16 cellular contexts compared by ENCODE assay signal in the genomic region with DNA sequence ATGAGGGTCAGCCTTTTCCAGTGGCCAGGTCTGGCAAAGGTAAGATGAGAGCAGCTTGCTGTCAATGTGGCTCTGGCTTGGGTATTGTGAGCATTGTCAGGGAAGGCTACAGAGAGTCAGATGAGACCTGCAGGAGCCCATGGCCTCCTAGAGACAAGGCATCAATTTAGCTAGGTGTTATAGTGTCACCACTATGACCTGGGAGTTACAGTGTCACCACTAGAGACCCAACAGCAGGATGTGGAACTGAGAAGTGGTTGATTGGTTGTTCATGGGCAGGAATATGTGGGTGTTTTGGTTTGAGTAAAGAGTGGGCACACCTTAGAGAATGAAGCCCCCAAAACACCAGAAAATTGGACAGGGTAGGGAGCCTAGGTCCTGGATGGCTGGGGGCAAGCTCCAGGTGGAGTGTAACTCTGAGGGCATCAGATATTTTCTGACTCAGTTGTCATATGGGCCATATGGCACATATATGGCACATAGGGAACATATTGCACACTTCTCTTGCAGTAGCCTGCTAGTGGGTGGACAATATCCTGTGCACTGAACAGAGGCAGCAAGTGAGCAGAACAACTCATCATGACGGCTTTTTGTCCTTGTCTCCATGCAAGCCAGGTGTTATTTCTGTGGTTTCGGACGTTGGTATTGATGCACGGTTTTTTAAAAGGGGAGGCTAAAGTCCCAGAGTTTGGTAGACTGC. TPM values are rescaled to one million over a fixed set of nuclear protein-coding genes. Genes with fewer than 3 reads are reported as not detected.
DNase-seq lines count a peak whose midpoint lies in the region; ATAC-seq and TF ChIP-seq lines count a peak whose summit lies in the region.
"Had no signal": no experiment of that assay in that cellular context is flagged by ENCODE, and none has a peak within 500 bp of the region (broad histone marks: within the 10 kb centered on the region; RNA-seq: fewer than 3 reads in every experiment).

No MANE protein-coding gene starts in this region.

- DNase-seq in activated T-cell treated with anti-CD3 and anti-CD28 coated beads, Interleukin-2, amount 50 U/mL, for 24 hours, result no peak
- no peak for DNase-seq in activated T-cell treated with anti-CD3 and anti-CD28 coated beads, Interleukin-2, amount 50 U/mL, for 1 hour
- no peak for DNase-seq in central memory CD8-positive, alpha-beta T cell (ENCODE audit: low spot score in 2 of 2)
- DNase-seq in stimulated activated effector memory CD8-positive, alpha-beta T cell treated with anti-CD3 and anti-CD28 coated beads, Interleukin-12 subunit alpha, Interleukin-12 subunit beta, amount 100 ng/mL, for 72 hours (ENCODE audit: low spot score in 2 of 2), result no peak
- DNase-seq in right cardiac atrium (no peak), SK-N-SH (no peak), WTC11 (ENCODE audit: low spot score) (no peak)
- DNase-seq: amygdala, foreskin fibroblast, KBM-7, NCI-H2081 treated with DMSO at 0.1 percent for 48 hours, NCI-H526, PC-3 had no signal

- ATAC-seq in central memory CD8-positive, alpha-beta T cell (replicated peaks; ENCODE audit: extremely low read depth, poor library complexity, severe bottlenecking), result no peak
- ATAC-seq in stimulated activated effector memory CD8-positive, alpha-beta T cell treated with anti-CD3 and anti-CD28 coated beads, Interleukin-12 subunit alpha, Interleukin-12 subunit beta, amount 100 ng/mL, for 72 hours, result peak; percentile 85
- ATAC-seq in right cardiac atrium, result no peak
- no peak for ATAC-seq in WTC11
- ATAC-seq: GM23338, PC-3 had no signal

- peaks cover 67% of the 10 kb centered on the region for H3K4me1 ChIP-seq in KMS-11 (ENCODE audit: low read depth, poor library complexity, severe bottlenecking)
- H3K4me1 ChIP-seq in right cardiac atrium (ENCODE audit: control insufficient read depth, insufficient read depth, low read length), result peaks cover 2% of the 10 kb centered on the region
- H3K4me1 ChIP-seq in SK-N-SH (ENCODE audit: control insufficient read depth in 1 of 2, insufficient read depth in 2 of 2, low read depth in 1 of 2, low read length in 1 of 2), result no peaks in the 10 kb centered on the region
- H3K4me1 ChIP-seq: SJSA1 had no signal

- no peaks in the 10 kb centered on the region for H3K9me2 ChIP-seq in SK-N-SH

- no peak for TF ChIP-seq CTCF in KMS-11 (conservative IDR thresholded peaks at IDR 0.05; ENCODE audit: low read depth, low read length)
- no peak for TF ChIP-seq CTCF in SK-N-SH (IDR thresholded peaks at IDR 0.05)
- TF ChIP-seq CTCF in WTC11 (IDR thresholded peaks at IDR 0.05), result no peak

- peaks cover 25% of the 10 kb centered on the region for H3K9me3 Mint-ChIP-seq in activated T-cell treated with anti-CD3 and anti-CD28 coated beads, Interleukin-2, amount 50 U/mL, for 24 hours
- no peaks in the 10 kb centered on the region for H3K9me3 Mint-ChIP-seq in central memory CD8-positive, alpha-beta T cell
- H3K9me3 Mint-ChIP-seq in stimulated activated effector memory CD8-positive, alpha-beta T cell treated with anti-CD3 and anti-CD28 coated beads, Interleukin-12 subunit alpha, Interleukin-12 subunit beta, amount 100 ng/mL, for 72 hours, result no peaks in the 10 kb centered on the region
- peaks cover 35% of the 10 kb centered on the region for H3K9me3 Mint-ChIP-seq in WTC11

- H3K27me3 ChIP-seq in KMS-11 (ENCODE audit: insufficient read depth, low read depth) (peaks cover 53% of the 10 kb centered on the region; the same call in 1 of the 2 replicates), right cardiac atrium (ENCODE audit: control insufficient read depth, insufficient read depth) (no peaks in the 10 kb centered on the region), SK-N-SH (ENCODE audit: insufficient read depth) (peaks cover 29% of the 10 kb centered on the region)

- intact Hi-C loops in right cardiac atrium (cut with DNase I), result loop anchor here in 1 of 4 donors (10.0 kb wide), 1 partner anchor 75 kb away; no protein-coding TSS in a partner anchor

- peak overlapping the region; percentile 89 for H3K27ac Mint-ChIP-seq in activated T-cell treated with anti-CD3 and anti-CD28 coated beads, Interleukin-2, amount 50 U/mL, for 24 hours
- H3K27ac Mint-ChIP-seq in central memory CD8-positive, alpha-beta T cell (ENCODE audit: low read depth), result peak overlapping the region; percentile 83
- H3K27ac Mint-ChIP-seq in stimulated activated effector memory CD8-positive, alpha-beta T cell treated with anti-CD3 and anti-CD28 coated beads, Interleukin-12 subunit alpha, Interleukin-12 subunit beta, amount 100 ng/mL, for 72 hours, result peak overlapping the region; percentile 32
- H3K27ac Mint-ChIP-seq in WTC11, result no peak overlapping the region
- H3K27ac Mint-ChIP-seq: GM23338 had no signal

- H3K36me3 ChIP-seq in KMS-11 (ENCODE audit: insufficient read depth), result no peaks in the 10 kb centered on the region
- H3K36me3 ChIP-seq in SK-N-SH (replicated peaks in 1 of 2; ENCODE audit: control insufficient read depth in 1 of 2, insufficient read depth in 2 of 2, low read length in 1 of 2), result no peaks in the 10 kb centered on the region
- H3K36me3 ChIP-seq: SJSA1 had no signal

- POLR2A ChIA-PET in SK-N-SH (lab: Yijun Ruan, JAX), result no interaction called here
- POLR2A ChIA-PET in WTC11 (lab: Charles Lee), result no interaction called here

- WGBS in right cardiac atrium, result 88% methylated on average over 4 of the region's 4 CpGs
- WGBS in SK-N-SH (ENCODE audit: low lambda C conversion rate), result 10% methylated on average over 4 of the region's 4 CpGs

- no peak for TF ChIP-seq EP300 in SK-N-SH (IDR thresholded peaks at IDR 0.05; ENCODE audit: borderline replicate concordance in 1 of 2, low read depth in 1 of 2, low read length in 1 of 2)

- peaks cover 5% of the 10 kb centered on the region for H3K9me3 ChIP-seq in right cardiac atrium (ENCODE audit: control insufficient read depth, low read length)
- H3K9me3 ChIP-seq in SK-N-SH, result no peaks in the 10 kb centered on the region
- H3K9me3 ChIP-seq: SJSA1 had no signal

- H4K20me1 ChIP-seq in KMS-11 (ENCODE audit: insufficient read depth) (no peaks in the 10 kb centered on the region), SK-N-SH (ENCODE audit: insufficient read depth) (no peaks in the 10 kb centered on the region)

- no peaks in the 10 kb centered on the region for H3F3A ChIP-seq in SK-N-SH (replicated peaks; ENCODE audit: insufficient read depth)

- H3K9ac ChIP-seq in KMS-11 (no peak overlapping the region), SK-N-SH (no peak overlapping the region)

- H3K4me3 Mint-ChIP-seq in activated T-cell treated with anti-CD3 and anti-CD28 coated beads, Interleukin-2, amount 50 U/mL, for 24 hours, result peak overlapping the region; percentile 82
- peak overlapping the region; percentile 66 for H3K4me3 Mint-ChIP-seq in central memory CD8-positive, alpha-beta T cell
- H3K4me3 Mint-ChIP-seq in stimulated activated effector memory CD8-positive, alpha-beta T cell treated with anti-CD3 and anti-CD28 coated beads, Interleukin-12 subunit alpha, Interleukin-12 subunit beta, amount 100 ng/mL, for 72 hours, result peak overlapping the region; percentile 74
- no peak overlapping the region for H3K4me3 Mint-ChIP-seq in WTC11
- H3K4me3 Mint-ChIP-seq: GM23338 had no signal

- no peak overlapping the region for H3K4me3 ChIP-seq in KMS-11 (IDR thresholded peaks at IDR 0.05; ENCODE audit: insufficient read depth, low read depth, low read length)
- no peak overlapping the region for H3K4me3 ChIP-seq in right cardiac atrium (ENCODE audit: low read length)
- no peak overlapping the region for H3K4me3 ChIP-seq in SK-N-SH (ENCODE audit: low read depth in 2 of 2, low read length in 1 of 2)
- H3K4me3 ChIP-seq: GM23338, SJSA1 had no signal

- H2AFZ ChIP-seq in KMS-11 (ENCODE audit: low read depth), result no peak overlapping the region; the same call in 1 of the 2 replicates
- H2AFZ ChIP-seq in SK-N-SH (ENCODE audit: low read depth), result no peak overlapping the region
- H2AFZ ChIP-seq: GM23338 had no signal

- TF ChIP-seq RAD21 in SK-N-SH (IDR thresholded peaks at IDR 0.05; ENCODE audit: low read length), result no peak

- H3K79me2 ChIP-seq in KMS-11 (ENCODE audit: insufficient read depth, low read depth) (no peaks in the 10 kb centered on the region), SK-N-SH (ENCODE audit: insufficient read depth) (no peaks in the 10 kb centered on the region)

- peaks cover 57% of the 10 kb centered on the region for H3K4me1 Mint-ChIP-seq in activated T-cell treated with anti-CD3 and anti-CD28 coated beads, Interleukin-2, amount 50 U/mL, for 24 hours (ENCODE audit: low read depth)
- peaks cover 49% of the 10 kb centered on the region for H3K4me1 Mint-ChIP-seq in central memory CD8-positive, alpha-beta T cell
- H3K4me1 Mint-ChIP-seq in stimulated activated effector memory CD8-positive, alpha-beta T cell treated with anti-CD3 and anti-CD28 coated beads, Interleukin-12 subunit alpha, Interleukin-12 subunit beta, amount 100 ng/mL, for 72 hours, result peaks cover 49% of the 10 kb centered on the region
- peaks cover 22% of the 10 kb centered on the region for H3K4me1 Mint-ChIP-seq in WTC11

- no peaks in the 10 kb centered on the region for H3K27me3 Mint-ChIP-seq in activated T-cell treated with anti-CD3 and anti-CD28 coated beads, Interleukin-2, amount 50 U/mL, for 24 hours
- H3K27me3 Mint-ChIP-seq in central memory CD8-positive, alpha-beta T cell, result peaks cover 40% of the 10 kb centered on the region
- peaks cover 68% of the 10 kb centered on the region for H3K27me3 Mint-ChIP-seq in WTC11 (ENCODE audit: low read depth)

- H3K36me3 Mint-ChIP-seq in activated T-cell treated with anti-CD3 and anti-CD28 coated beads, Interleukin-2, amount 50 U/mL, for 24 hours (ENCODE audit: low read depth), result peaks cover 20% of the 10 kb centered on the region
- H3K36me3 Mint-ChIP-seq in central memory CD8-positive, alpha-beta T cell (ENCODE audit: insufficient read depth), result peaks cover 7% of the 10 kb centered on the region
- H3K36me3 Mint-ChIP-seq in stimulated activated effector memory CD8-positive, alpha-beta T cell treated with anti-CD3 and anti-CD28 coated beads, Interleukin-12 subunit alpha, Interleukin-12 subunit beta, amount 100 ng/mL, for 72 hours, result peaks cover 18% of the 10 kb centered on the region
- H3K36me3 Mint-ChIP-seq in WTC11, result peaks cover 13% of the 10 kb centered on the region

- H3K27ac ChIP-seq in KMS-11, result no peak overlapping the region
- H3K27ac ChIP-seq in right cardiac atrium (ENCODE audit: low read length), result no peak overlapping the region
- no peak overlapping the region for H3K27ac ChIP-seq in SK-N-SH (ENCODE audit: low read depth in 2 of 2, low read length in 1 of 2)
- H3K27ac ChIP-seq: SJSA1 had no signal

- peak overlapping the region; percentile 78 for H3K4me2 ChIP-seq in KMS-11
- H3K4me2 ChIP-seq in SK-N-SH, result no peak overlapping the region
- H3K4me2 ChIP-seq: GM23338 had no signal

- CTCF ChIA-PET in SK-N-SH (lab: Yijun Ruan, JAX) (interaction anchor here (2.0 kb wide), 1 partner anchor 41 kb away, joined by 7 read pairs; no protein-coding TSS in a partner anchor), WTC11 (lab: Charles Lee) (interaction anchor here (0.6 to 1.8 kb wide), 2 partner anchors 34 to 177 kb away, joined by 3 to 4 read pairs; no protein-coding TSS in a partner anchor)

RNA-seq across cellular contexts. Expression of a gene that starts 46.3 kb away (rescaled TPM):
- total RNA-seq in right cardiac atrium, result 1 to 10 TPM in 2 of 4 donors, under 1 TPM in 2; 0.65 to 1.6 (median 1.2) TPM
- polyA plus RNA-seq in right cardiac atrium, result 0.36 TPM
- not detected in 2 replicates for polyA plus RNA-seq in SK-N-SH (2012; rRNA removed)
- not detected in 2 replicates for polyA plus RNA-seq in SK-N-SH (2012; cell fraction: cytosol; rRNA removed)
- polyA plus RNA-seq in SK-N-SH (2012; cell fraction: nucleus; rRNA removed), result not detected in 2 replicates
- total RNA-seq in WTC11 (2021), result 0.35 to 0.55 TPM in 2 of 3 replicates, not detected in the other
- total RNA-seq: GM23338, PC-3, SJSA1 had no signal
- polyA plus RNA-seq: GM23338 had no signal
